Comparison of ENCODE assay signal across 8 cellular contexts in genomic region chr16:81366316-81366932, GRCh38. TPM values are rescaled to one million over a fixed set of nuclear protein-coding genes. Genes with fewer than 3 reads are reported as not detected.
DNase-seq lines count a peak whose midpoint lies in the region; ATAC-seq and TF ChIP-seq lines count a peak whose summit lies in the region.

No MANE protein-coding gene starts in this region.

- 49 to 62% methylated on average over 12 of the region's 12 CpGs for WGBS in heart right ventricle, 2 donors
- 60 to 62% methylated on average over 12 of the region's 12 CpGs for WGBS in sigmoid colon, 2 donors

- intact Hi-C loops in activated B cell treated with CpG ODN at 0.5 μM for 24 hours (cut with micrococcal nuclease): loop anchor here (1.0 kb wide), 5 partner anchors 331 to 520 kb away; no protein-coding TSS in a partner anchor
- intact Hi-C loops in heart right ventricle (cut with DNase I): loop anchor here in 8 of 10 donors (1.0 to 10.0 kb wide), 9 partner anchors 36 to 518 kb away; no protein-coding TSS in a partner anchor
- intact Hi-C loops in sigmoid colon (cut with DNase I): loop anchor here (5.0 kb wide), 1 partner anchor 371 kb away; no protein-coding TSS in a partner anchor

- no peak overlapping the region for H3K4me3 Mint-ChIP-seq in activated B cell treated with CpG ODN at 0.5 μM for 24 hours
- H3K4me3 Mint-ChIP-seq in activated CD4-positive, alpha-beta memory T cell treated with anti-CD3 and anti-CD28 coated beads, Interleukin-2, amount 10 ng/mL, durations not matched to agents 7 days and 5 days: no peak overlapping the region

- no peak for DNase-seq in BJ (ENCODE audit: low read depth)
- peak; percentile 61 for DNase-seq in GM13976 (ENCODE audit: low spot score)
- peak; percentile 30 for DNase-seq in NCI-H1694 (lab: John Stamatoyannopoulos, UW)
- DNase-seq in activated B cell treated with CpG ODN at 0.5 μM for 24 hours: no peak
- no peak for DNase-seq in heart right ventricle
- no peak for DNase-seq in sigmoid colon
- DNase-seq in activated CD4-positive, alpha-beta memory T cell treated with anti-CD3 and anti-CD28 coated beads, Interleukin-2, amount 10 ng/mL, durations not matched to agents 7 days and 5 days: no peak

- peak overlapping the region in 1 of 10 donors; percentile 87 for H3K27ac ChIP-seq in heart right ventricle
- H3K27ac ChIP-seq in sigmoid colon: no peak overlapping the region

- H3K27me3 Mint-ChIP-seq in activated B cell treated with CpG ODN at 0.5 μM for 24 hours: no peaks in the 10 kb centered on the region
- no peaks in the 10 kb centered on the region for H3K27me3 Mint-ChIP-seq in activated CD4-positive, alpha-beta memory T cell treated with anti-CD3 and anti-CD28 coated beads, Interleukin-2, amount 10 ng/mL, durations not matched to agents 7 days and 5 days

- H3K4me1 Mint-ChIP-seq in activated B cell treated with CpG ODN at 0.5 μM for 24 hours: no peaks in the 10 kb centered on the region
- H3K4me1 Mint-ChIP-seq in activated CD4-positive, alpha-beta memory T cell treated with anti-CD3 and anti-CD28 coated beads, Interleukin-2, amount 10 ng/mL, durations not matched to agents 7 days and 5 days: peaks cover 11% of the 10 kb centered on the region

- TF ChIP-seq POLR2A in sigmoid colon (IDR thresholded peaks at IDR 0.05): no peak

- H3K36me3 ChIP-seq in BJ (ENCODE audit: control insufficient read depth, insufficient read depth, low read length): peaks cover 9% of the 10 kb centered on the region
- peaks cover 0 to 90% (median 33%) of the 10 kb centered on the region in 9 donors for H3K36me3 ChIP-seq in heart right ventricle
- peaks cover 7 to 70% (median 13%) of the 10 kb centered on the region in 4 donors for H3K36me3 ChIP-seq in sigmoid colon

- no peaks in the 10 kb centered on the region for H3K9me3 ChIP-seq in heart right ventricle
- no peaks in the 10 kb centered on the region for H3K9me3 ChIP-seq in sigmoid colon

- H3K27me3 ChIP-seq in BJ (ENCODE audit: control insufficient read depth, insufficient read depth, low read length) (no peaks in the 10 kb centered on the region), heart right ventricle (no peaks in the 10 kb centered on the region), sigmoid colon (no peaks in the 10 kb centered on the region)

- in situ Hi-C loops in GM13976 (cut with MboI; ENCODE audit: low sequenced_read_pairs, unreplicated experiment): loop anchor here (10.0 to 25.0 kb wide), 2 partner anchors 358 to 521 kb away; no protein-coding TSS in a partner anchor

- peak; percentile 82 for ATAC-seq in activated B cell treated with CpG ODN at 0.5 μM for 24 hours (ENCODE audit: low read depth)
- peak in 7 of 8 donors; percentile 44 to 68 (median 65) for ATAC-seq in heart right ventricle
- ATAC-seq in HG02610 (IDR thresholded peaks at IDR 0.05; ENCODE audit: unreplicated experiment): no peak

- no peaks in the 10 kb centered on the region for H3K9me3 Mint-ChIP-seq in activated B cell treated with CpG ODN at 0.5 μM for 24 hours
- no peaks in the 10 kb centered on the region for H3K9me3 Mint-ChIP-seq in activated CD4-positive, alpha-beta memory T cell treated with anti-CD3 and anti-CD28 coated beads, Interleukin-2, amount 10 ng/mL, durations not matched to agents 7 days and 5 days

- TF ChIP-seq EP300 in sigmoid colon (IDR thresholded peaks at IDR 0.05): no peak

- POLR2A ChIA-PET in BJ (lab: Charles Lee) (no interaction called here), activated B cell treated with CpG ODN at 0.5 μM for 24 hours (lab: Charles Lee) (no interaction called here)
- POLR2A ChIA-PET in activated CD4-positive, alpha-beta memory T cell treated with anti-CD3 and anti-CD28 coated beads, Interleukin-2, amount 10 ng/mL, durations not matched to agents 7 days and 5 days (lab: Charles Lee): no interaction called here

- H3K27ac Mint-ChIP-seq in activated B cell treated with CpG ODN at 0.5 μM for 24 hours: no peak overlapping the region
- no peak overlapping the region for H3K27ac Mint-ChIP-seq in activated CD4-positive, alpha-beta memory T cell treated with anti-CD3 and anti-CD28 coated beads, Interleukin-2, amount 10 ng/mL, durations not matched to agents 7 days and 5 days

- CTCF ChIA-PET in BJ (lab: Yijun Ruan, JAX) (interaction anchor here (0.6 to 2.1 kb wide), 18 partner anchors 8 to 374 kb away, joined by 3 to 15 read pairs (median 6); no protein-coding TSS in a partner anchor), activated B cell treated with CpG ODN at 0.5 μM for 24 hours (lab: Charles Lee) (interaction anchor here (0.9 to 4.0 kb wide), 15 partner anchors 34 to 699 kb away, joined by 3 to 39 read pairs (median 6); no protein-coding TSS in a partner anchor)
- CTCF ChIA-PET in activated CD4-positive, alpha-beta memory T cell treated with anti-CD3 and anti-CD28 coated beads, Interleukin-2, amount 10 ng/mL, durations not matched to agents 7 days and 5 days (lab: Charles Lee): interaction anchor here (1.0 to 5.9 kb wide), 7 partner anchors 9 to 374 kb away, joined by 3 to 25 read pairs (median 6); no protein-coding TSS in a partner anchor

- peak; percentile 51 for TF ChIP-seq CTCF in BJ (IDR thresholded peaks at IDR 0.05; ENCODE audit: insufficient read depth, low read depth, low read length)
- peak; percentile 56 for TF ChIP-seq CTCF in GM13976 (IDR thresholded peaks at IDR 0.05; ENCODE audit: borderline replicate concordance, control extremely low read depth, extremely low read depth, insufficient read depth, missing control alignments)
- no peak for TF ChIP-seq CTCF in activated B cell treated with CpG ODN at 0.5 μM for 24 hours (IDR thresholded peaks at IDR 0.05)
- peak; percentile 43 to 82 (median 70) for TF ChIP-seq CTCF in heart right ventricle (IDR thresholded peaks at IDR 0.05)
- peak; percentile 46 to 72 (median 62) for TF ChIP-seq CTCF in sigmoid colon (IDR thresholded peaks at IDR 0.05)

- peaks cover 72% of the 10 kb centered on the region for H3K36me3 Mint-ChIP-seq in activated B cell treated with CpG ODN at 0.5 μM for 24 hours (ENCODE audit: low read depth)
- peaks cover 23% of the 10 kb centered on the region for H3K36me3 Mint-ChIP-seq in activated CD4-positive, alpha-beta memory T cell treated with anti-CD3 and anti-CD28 coated beads, Interleukin-2, amount 10 ng/mL, durations not matched to agents 7 days and 5 days (ENCODE audit: low read depth)

- H3K4me1 ChIP-seq in heart right ventricle: peaks cover 0 to 40% (median 12%) of the 10 kb centered on the region in 9 donors
- peaks cover 0 to 14% (median 8%) of the 10 kb centered on the region in 4 donors for H3K4me1 ChIP-seq in sigmoid colon

- H3K4me3 ChIP-seq in BJ (ENCODE audit: low read depth, low read length) (no peak overlapping the region), heart right ventricle (no peak overlapping the region), sigmoid colon (no peak overlapping the region)

RNA-seq across cellular contexts. Expression of gene GAN, which starts 51.7 kb away (rescaled TPM):
- polyA plus RNA-seq in BJ (2011; rRNA removed) (2.1 and 4.1 TPM in 2 replicates), heart right ventricle (1 to 10 TPM in 1 of 2 donors, under 1 TPM in 1; 0.94 to 2.3 TPM), sigmoid colon (1 to 10 TPM; 1.2 to 2.8 (median 2.5) TPM)
- 10.9 and 12.0 TPM in 2 replicates for polyA minus RNA-seq in BJ (2011; rRNA and poly(A)+ RNA removed)
- total RNA-seq in activated B cell treated with CpG ODN at 0.5 μM for 24 hours (5.1 and 8.6 TPM in 2 replicates), heart right ventricle (10 to 100 TPM in 8 of 10 donors, 1 to 10 TPM in 2; 9.7 to 17.7 (median 12.8) TPM), sigmoid colon (10 to 100 TPM in 3 of 4 donors, 1 to 10 TPM in 1; 9.1 to 14.7 (median 13.4) TPM)
- 1 to 10 TPM; 8.4 to 8.9 TPM for total RNA-seq in activated CD4-positive, alpha-beta memory T cell treated with anti-CD3 and anti-CD28 coated beads, Interleukin-2, amount 10 ng/mL, durations not matched to agents 7 days and 5 days

Comparison
In these comparisons a context has a peak if more than half of its experiments do, and no peak if none do; other contexts are left out.
1. DNase-seq: peak in GM13976 (single experiment) and NCI-H1694 (single experiment); none in BJ (single experiment), activated B cell treated with CpG ODN at 0.5 μM for 24 hours (single experiment), heart right ventricle (0 of 2), sigmoid colon (single experiment) and activated CD4-positive, alpha-beta memory T cell treated with anti-CD3 and anti-CD28 coated beads, Interleukin-2, amount 10 ng/mL, durations not matched to agents 7 days and 5 days (single experiment).